ENCODE assay signal across 23 cellular contexts in the genomic region with DNA sequence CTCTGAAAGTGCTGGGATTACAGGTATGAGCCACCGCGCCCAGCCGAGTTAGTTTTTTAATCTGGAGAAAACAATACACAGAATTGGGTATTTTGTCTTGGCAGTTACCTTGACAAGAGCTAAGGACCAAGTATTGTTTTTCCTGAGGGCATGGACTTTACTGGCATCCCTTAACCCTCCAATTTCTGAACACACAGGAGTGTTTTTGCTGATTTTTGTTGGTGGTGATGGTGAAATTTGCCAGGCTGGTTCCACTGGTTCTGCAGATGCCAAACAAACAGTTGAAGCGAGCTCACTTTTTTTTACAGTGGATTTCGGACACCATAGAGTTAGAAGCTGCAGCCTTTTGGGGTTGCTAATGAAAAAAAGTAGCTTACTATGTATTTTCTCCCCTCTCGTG. TPM values are rescaled to one million over a fixed set of nuclear protein-coding genes. Genes with fewer than 3 reads are reported as not detected.
A peak's percentile ranks its signal among the peaks of the same experiment; 100 is the strongest.
DNase-seq lines count a peak whose midpoint lies in the region; ATAC-seq and TF ChIP-seq lines count a peak whose summit lies in the region.
"Had no signal": no experiment of that assay in that cellular context is flagged by ENCODE, and none has a peak within 500 bp of the region (broad histone marks: within the 10 kb centered on the region; RNA-seq: fewer than 3 reads in every experiment).

No MANE protein-coding gene starts in this region.

- ATAC-seq in left lobe of liver (peak; percentile 53), GM21528 (IDR thresholded peaks at IDR 0.05; ENCODE audit: low FRiP score, unreplicated experiment) (no peak)
- ATAC-seq in stimulated activated memory B cell treated with anti-CD40 and anti-IgM and Interleukin-4, amounts not matched to agents 10 μg/mL and 1 μg/mL and 100 μg/mL, for 72 hours, result no peak
- ATAC-seq: foreskin keratinocyte, SK-N-SH treated with all-trans-retinoic acid at 6 μM for 48 hours, T-helper 17 cell had no signal

- peak overlapping the region; percentile 99 for H3K27ac ChIP-seq in VCaP
- H3K27ac ChIP-seq: foreskin keratinocyte had no signal

- H3K9me3 Mint-ChIP-seq in activated naive CD4-positive, alpha-beta T cell treated with anti-CD3 and anti-CD28 coated beads, Interleukin-2, amount 10 ng/mL, durations not matched to agents 7 days and 5 days, result no peaks in the 10 kb centered on the region
- no peaks in the 10 kb centered on the region for H3K9me3 Mint-ChIP-seq in stimulated activated memory B cell treated with anti-CD40 and anti-IgM and Interleukin-4, amounts not matched to agents 10 μg/mL and 1 μg/mL and 100 μg/mL, for 72 hours

- peak overlapping the region; percentile 60 for H3K27ac Mint-ChIP-seq in activated naive CD4-positive, alpha-beta T cell treated with anti-CD3 and anti-CD28 coated beads, Interleukin-2, amount 10 ng/mL, durations not matched to agents 7 days and 5 days
- peak overlapping the region; percentile 19 for H3K27ac Mint-ChIP-seq in stimulated activated memory B cell treated with anti-CD40 and anti-IgM and Interleukin-4, amounts not matched to agents 10 μg/mL and 1 μg/mL and 100 μg/mL, for 72 hours
- H3K27ac Mint-ChIP-seq: B cell, T-helper 17 cell had no signal

- no peak for DNase-seq in activated naive CD4-positive, alpha-beta T cell treated with anti-CD3 and anti-CD28 coated beads, Interleukin-2, amount 10 ng/mL, durations not matched to agents 7 days and 5 days
- DNase-seq in activated naive CD4-positive, alpha-beta T cell (lab: John Stamatoyannopoulos, UW), result no peak
- DNase-seq in left lobe of liver (ENCODE audit: low spot score) (no peak), NCI-H1417 treated with DMSO at 0.1 percent for 48 hours (lab: John Stamatoyannopoulos, UW) (no peak), DMS153 treated with DMSO at 0.1 percent for 48 hours (lab: John Stamatoyannopoulos, UW; ENCODE audit: unreplicated experiment) (no peak)
- DNase-seq: activated gamma-delta T cell, activated T-cell treated with anti-CD3 and anti-CD28 coated beads for 4 hours, DMS53, foreskin keratinocyte, H7, heart right ventricle, KG1, NCI-H1417, NCI-H446 treated with DMSO at 0.1 percent for 48 hours, NCI-H82, retina, small intestine, T-helper 17 cell had no signal

- CTCF ChIA-PET in activated naive CD4-positive, alpha-beta T cell treated with anti-CD3 and anti-CD28 coated beads, Interleukin-2, amount 10 ng/mL, durations not matched to agents 7 days and 5 days (lab: Charles Lee), result interaction anchor here (0.7 kb wide), 1 partner anchor 17 kb away, joined by 4 read pairs; no protein-coding TSS in a partner anchor

- TF ChIP-seq CTCF in VCaP (conservative IDR thresholded peaks at IDR 0.05), result no peak

- peaks cover 5% of the 10 kb centered on the region for H3K4me1 Mint-ChIP-seq in activated naive CD4-positive, alpha-beta T cell treated with anti-CD3 and anti-CD28 coated beads, Interleukin-2, amount 10 ng/mL, durations not matched to agents 7 days and 5 days
- H3K4me1 Mint-ChIP-seq in stimulated activated memory B cell treated with anti-CD40 and anti-IgM and Interleukin-4, amounts not matched to agents 10 μg/mL and 1 μg/mL and 100 μg/mL, for 72 hours, result peaks cover 11% of the 10 kb centered on the region

- no peak overlapping the region for H3K4me3 Mint-ChIP-seq in activated naive CD4-positive, alpha-beta T cell treated with anti-CD3 and anti-CD28 coated beads, Interleukin-2, amount 10 ng/mL, durations not matched to agents 7 days and 5 days
- no peak overlapping the region for H3K4me3 Mint-ChIP-seq in stimulated activated memory B cell treated with anti-CD40 and anti-IgM and Interleukin-4, amounts not matched to agents 10 μg/mL and 1 μg/mL and 100 μg/mL, for 72 hours
- H3K4me3 Mint-ChIP-seq: B cell, T-helper 17 cell had no signal

- peaks cover 38% of the 10 kb centered on the region for H3K36me3 Mint-ChIP-seq in activated naive CD4-positive, alpha-beta T cell treated with anti-CD3 and anti-CD28 coated beads, Interleukin-2, amount 10 ng/mL, durations not matched to agents 7 days and 5 days
- peaks cover 22% of the 10 kb centered on the region for H3K36me3 Mint-ChIP-seq in stimulated activated memory B cell treated with anti-CD40 and anti-IgM and Interleukin-4, amounts not matched to agents 10 μg/mL and 1 μg/mL and 100 μg/mL, for 72 hours

- no peaks in the 10 kb centered on the region for H3K27me3 Mint-ChIP-seq in activated naive CD4-positive, alpha-beta T cell treated with anti-CD3 and anti-CD28 coated beads, Interleukin-2, amount 10 ng/mL, durations not matched to agents 7 days and 5 days
- no peaks in the 10 kb centered on the region for H3K27me3 Mint-ChIP-seq in stimulated activated memory B cell treated with anti-CD40 and anti-IgM and Interleukin-4, amounts not matched to agents 10 μg/mL and 1 μg/mL and 100 μg/mL, for 72 hours
- H3K27me3 Mint-ChIP-seq: B cell, T-helper 17 cell had no signal

RNA-seq across cellular contexts. Expression of gene SH3D21, which starts 37.2 kb away (rescaled TPM):
- 1.5 TPM for total RNA-seq in left lobe of liver

RNA-seq across cellular contexts. Expression of gene THRAP3, which starts 44.7 kb away (rescaled TPM):
- 34.8 TPM for total RNA-seq in left lobe of liver

RNA-seq across cellular contexts. Expression of gene EVA1B, which starts 54.5 kb away (rescaled TPM):
- 4.8 TPM for total RNA-seq in left lobe of liver
